22 cellular contexts compared by ENCODE assay signal in genomic region chr6:43434001-43434400, GRCh38. TPM values are rescaled to one million over a fixed set of nuclear protein-coding genes. Genes with fewer than 3 reads are reported as not detected.
DNase-seq lines count a peak whose midpoint lies in the region; ATAC-seq, FAIRE-seq and TF ChIP-seq lines count a peak whose summit lies in the region.
"Had no signal": no experiment of that assay in that cellular context is flagged by ENCODE, and none has a peak within 500 bp of the region (broad histone marks: within the 10 kb centered on the region; RNA-seq: fewer than 3 reads in every experiment).

No MANE protein-coding gene starts in this region.

- H3K27me3 ChIP-seq in H9 (ENCODE audit: insufficient read depth, low read length) (no peaks in the 10 kb centered on the region), esophagus squamous epithelium (no peaks in the 10 kb centered on the region)

- H3K9ac ChIP-seq in H9 (ENCODE audit: extremely low read depth, insufficient read length, low read length): no peak overlapping the region

- no peaks in the 10 kb centered on the region for H3K23me2 ChIP-seq in H9 (ENCODE audit: insufficient read length, low read depth, low read length, poor library complexity, severe bottlenecking)

- no peak overlapping the region for H3K4me3 Mint-ChIP-seq in H9
- no peak overlapping the region for H3K4me3 Mint-ChIP-seq in stimulated activated effector memory CD8-positive, alpha-beta T cell treated with anti-CD3 and anti-CD28 coated beads, Interleukin-12 subunit alpha, Interleukin-12 subunit beta, amount 100 ng/mL, for 72 hours
- H3K4me3 Mint-ChIP-seq: HFFc6 had no signal

- no peak overlapping the region for H4K5ac ChIP-seq in H9 (ENCODE audit: insufficient read length, low read depth, low read length)

- H3K9me3 Mint-ChIP-seq in H9: no peaks in the 10 kb centered on the region
- no peaks in the 10 kb centered on the region for H3K9me3 Mint-ChIP-seq in stimulated activated effector memory CD8-positive, alpha-beta T cell treated with anti-CD3 and anti-CD28 coated beads, Interleukin-12 subunit alpha, Interleukin-12 subunit beta, amount 100 ng/mL, for 72 hours
- H3K9me3 Mint-ChIP-seq: HFFc6 had no signal

- no peak overlapping the region for H3K4me3 ChIP-seq in esophagus squamous epithelium

- H3K18ac ChIP-seq in H9 (ENCODE audit: insufficient read length, low read depth, low read length): no peak overlapping the region

- H3K27ac Mint-ChIP-seq in H9: peak overlapping the region in 2 of 3 experiments; percentile 65 to 66; a peak in 3 of 7 replicates
- H3K27ac Mint-ChIP-seq in stimulated activated effector memory CD8-positive, alpha-beta T cell treated with anti-CD3 and anti-CD28 coated beads, Interleukin-12 subunit alpha, Interleukin-12 subunit beta, amount 100 ng/mL, for 72 hours: peak overlapping the region; percentile 43
- H3K27ac Mint-ChIP-seq: HFFc6 had no signal

- no peak overlapping the region for H4K91ac ChIP-seq in H9 (ENCODE audit: insufficient read length, low read depth, low read length)

- no peaks in the 10 kb centered on the region for H4K20me1 ChIP-seq in H9 (ENCODE audit: control insufficient read depth, insufficient read depth, insufficient read length)

- no peak overlapping the region for H2BK15ac ChIP-seq in H9 (ENCODE audit: low read depth, low read length)

- H2AK5ac ChIP-seq in H9 (ENCODE audit: insufficient read length, low read length): no peak overlapping the region

- H3K9me3 ChIP-seq in H9 (ENCODE audit: control insufficient read depth, low read depth, low read length) (no peaks in the 10 kb centered on the region), esophagus squamous epithelium (no peaks in the 10 kb centered on the region)

- H3K27ac ChIP-seq in H9 (ENCODE audit: insufficient read length, low read depth, low read length): no peak overlapping the region
- H3K27ac ChIP-seq in esophagus squamous epithelium: peak overlapping the region in 3 of 4 donors; percentile 38 to 87 (median 85)

- intact Hi-C loops in esophagus squamous epithelium (cut with DNase I): no loop called here

- H2AFZ ChIP-seq in H9 (ENCODE audit: low read length): no peak overlapping the region

- H2BK20ac ChIP-seq in H9 (ENCODE audit: low read depth, low read length, poor library complexity, severe bottlenecking): no peak overlapping the region

- peaks cover 0 to 17% (median 2%) of the 10 kb centered on the region in 3 experiments; a peak in 5 of 7 replicates for H3K36me3 Mint-ChIP-seq in H9 (ENCODE audit: insufficient read depth in 1 of 3, low read depth in 3 of 3)
- peaks cover 14% of the 10 kb centered on the region for H3K36me3 Mint-ChIP-seq in stimulated activated effector memory CD8-positive, alpha-beta T cell treated with anti-CD3 and anti-CD28 coated beads, Interleukin-12 subunit alpha, Interleukin-12 subunit beta, amount 100 ng/mL, for 72 hours

- peaks cover 5 to 35% (median 13%) of the 10 kb centered on the region in 3 donors for H3K36me3 ChIP-seq in esophagus squamous epithelium

- WGBS in H9 (ENCODE audit: extremely low coverage, insufficient read length, low lambda C conversion rate): no CpG with 5 or more reads among the region's 4 CpGs
- 71 to 78% methylated on average over 4 of the region's 4 CpGs for WGBS in esophagus squamous epithelium, 2 donors

- no peak overlapping the region for H2BK5ac ChIP-seq in H9 (ENCODE audit: insufficient read length, low read length)

- H2BK120ac ChIP-seq in H9 (ENCODE audit: low read depth, low read length, poor library complexity, severe bottlenecking): no peak overlapping the region

- H3K79me2 ChIP-seq in H9 (ENCODE audit: insufficient read depth, low read length): no peaks in the 10 kb centered on the region

- peaks cover under 1% of the 10 kb centered on the region; the same call in 1 of the 2 replicates for H3K27me3 Mint-ChIP-seq in H9 (ENCODE audit: low read depth)

- FAIRE-seq in urothelium cell line (lab: Jason Lieb, UNC) (no peak), GM19239 (lab: Jason Lieb, UNC) (no peak)
- FAIRE-seq: H54, HTR-8/SVneo had no signal

- DNase-seq in H9: no peak
- DNase-seq in esophagus squamous epithelium (lab: John Stamatoyannopoulos, UW): no peak
- DNase-seq in kidney tubule cell (ENCODE audit: low spot score): peak; percentile 33
- DNase-seq in stimulated activated effector memory CD8-positive, alpha-beta T cell treated with anti-CD3 and anti-CD28 coated beads, Interleukin-12 subunit alpha, Interleukin-12 subunit beta, amount 100 ng/mL, for 72 hours (ENCODE audit: low spot score in 2 of 2): no peak
- no peak for DNase-seq in urothelium cell line (ENCODE audit: low spot score)
- no peak for DNase-seq in GM19239 (ENCODE audit: insufficient read length, low spot score)
- DNase-seq: ACHN, C1 segment of cervical spinal cord, DMS 273 treated with DMSO at 0.1 percent for 48 hours, DND-41, HFFc6, IMR-90, Karpas-422, NCI-H1048, NCI-H1436, NCI-H1930, NCI-H345, NCI-H526 had no signal

- no peak for TF ChIP-seq CTCF in H9 (conservative IDR thresholded peaks at IDR 0.05)
- TF ChIP-seq CTCF in esophagus squamous epithelium (IDR thresholded peaks at IDR 0.05): no peak

- no peak overlapping the region for H3K23ac ChIP-seq in H9 (ENCODE audit: insufficient read length, low read depth, low read length)

- no peak overlapping the region for H3K4me2 ChIP-seq in H9 (ENCODE audit: insufficient read depth, insufficient read length, low read length)

- no peak overlapping the region for H3T11ph ChIP-seq in H9 (ENCODE audit: low read length)

- no peak for TF ChIP-seq POLR2A in esophagus squamous epithelium (IDR thresholded peaks at IDR 0.05)

- no peaks in the 10 kb centered on the region for H3K79me1 ChIP-seq in H9 (ENCODE audit: insufficient read depth, low read depth, low read length, poor library complexity, severe bottlenecking)

- no peak overlapping the region for H3K56ac ChIP-seq in H9 (ENCODE audit: insufficient read length, low read depth, low read length)

- H3K4me1 ChIP-seq in H9 (ENCODE audit: insufficient read depth, low read length) (peaks cover under 1% of the 10 kb centered on the region; the same call in 1 of the 2 replicates), esophagus squamous epithelium (peaks cover 26 to 86% (median 51%) of the 10 kb centered on the region in 3 donors)

- H2BK12ac ChIP-seq in H9 (ENCODE audit: insufficient read length, low read depth, low read length): no peak overlapping the region

- H4K8ac ChIP-seq in H9 (replicated peaks; ENCODE audit: insufficient read length, low read depth, low read length): no peak overlapping the region

- ATAC-seq in stimulated activated effector memory CD8-positive, alpha-beta T cell treated with anti-CD3 and anti-CD28 coated beads, Interleukin-12 subunit alpha, Interleukin-12 subunit beta, amount 100 ng/mL, for 72 hours: no peak
- no peak for ATAC-seq in HG03280 (IDR thresholded peaks at IDR 0.05; ENCODE audit: unreplicated experiment)
- ATAC-seq: Panc1 had no signal

- H3K4ac ChIP-seq in H9 (ENCODE audit: low read depth, low read length): no peak overlapping the region

- no peak overlapping the region for H3K14ac ChIP-seq in H9 (ENCODE audit: insufficient read depth, low read length)

- H3K4me1 Mint-ChIP-seq in H9: peaks cover under 1% of the 10 kb centered on the region in 2 experiments
- peaks cover 14% of the 10 kb centered on the region for H3K4me1 Mint-ChIP-seq in stimulated activated effector memory CD8-positive, alpha-beta T cell treated with anti-CD3 and anti-CD28 coated beads, Interleukin-12 subunit alpha, Interleukin-12 subunit beta, amount 100 ng/mL, for 72 hours

RNA-seq across cellular contexts. Expression of gene ABCC10, which starts 6.7 kb away (rescaled TPM):
- total RNA-seq in H9 (2021): 28.0 and 31.8 TPM in 2 replicates
- total RNA-seq in esophagus squamous epithelium: 10 to 100 TPM; 10.8 to 23.9 (median 19.3) TPM

RNA-seq across cellular contexts. Expression of gene DLK2, which starts 21.3 kb away (rescaled TPM):
- total RNA-seq in H9 (2021): 0.57 and 0.96 TPM in 2 replicates
- 10 to 100 TPM in 2 of 4 donors, 1 to 10 TPM in 2; 8.3 to 24.8 (median 12.6) TPM for total RNA-seq in esophagus squamous epithelium

RNA-seq across cellular contexts. Expression of gene TJAP1, which starts 43.4 kb away (rescaled TPM):
- 45.1 and 49.2 TPM in 2 replicates for total RNA-seq in H9 (2021)
- 10 to 100 TPM in 3 of 4 donors, 1 to 10 TPM in 1; 9.5 to 20.2 (median 10.9) TPM for total RNA-seq in esophagus squamous epithelium
